Comparison of ENCODE assay signal across 3 cellular contexts in genomic region chr10:52279546-52279945, GRCh38.
"Had no signal": no experiment of that assay in that cellular context is flagged by ENCODE, and none has a peak within 500 bp of the region (broad histone marks: within the 10 kb centered on the region; RNA-seq: fewer than 3 reads in every experiment).

No MANE protein-coding gene starts in this region.

- ATAC-seq: GM12878 had no signal

- H3K4me3 ChIP-seq: GM12878 had no signal

- DNase-seq: GDM1, GF-D8 had no signal
